ENCODE assay signal across 2 cellular contexts in the genomic region with DNA sequence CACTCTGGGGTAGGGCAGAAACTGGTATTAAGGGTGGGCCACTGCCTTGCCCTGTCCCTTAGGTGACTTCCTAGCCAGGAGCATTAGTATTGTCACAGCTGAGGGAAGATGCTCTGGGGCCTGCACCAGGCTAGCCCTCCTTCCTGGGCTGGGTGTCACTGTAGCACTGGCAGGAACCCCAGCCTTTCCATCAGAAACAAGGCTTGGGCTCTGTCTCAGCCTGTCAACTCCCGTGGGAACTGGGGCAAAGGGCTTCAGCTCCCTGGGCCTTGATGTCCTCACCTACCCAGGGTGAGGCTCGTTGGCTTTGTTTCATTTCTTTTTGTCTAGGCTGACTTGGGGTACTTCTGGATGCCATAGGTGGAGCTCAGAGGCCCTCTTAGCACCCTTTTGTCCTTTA.
TF ChIP-seq lines count a peak whose summit lies in the region.

No MANE protein-coding gene starts in this region.

TF ChIP-seq in liver, 16 proteins besides CTCF, POLR2A, EP300 and RAD21:
- TF ChIP-seq, protein P1, sequence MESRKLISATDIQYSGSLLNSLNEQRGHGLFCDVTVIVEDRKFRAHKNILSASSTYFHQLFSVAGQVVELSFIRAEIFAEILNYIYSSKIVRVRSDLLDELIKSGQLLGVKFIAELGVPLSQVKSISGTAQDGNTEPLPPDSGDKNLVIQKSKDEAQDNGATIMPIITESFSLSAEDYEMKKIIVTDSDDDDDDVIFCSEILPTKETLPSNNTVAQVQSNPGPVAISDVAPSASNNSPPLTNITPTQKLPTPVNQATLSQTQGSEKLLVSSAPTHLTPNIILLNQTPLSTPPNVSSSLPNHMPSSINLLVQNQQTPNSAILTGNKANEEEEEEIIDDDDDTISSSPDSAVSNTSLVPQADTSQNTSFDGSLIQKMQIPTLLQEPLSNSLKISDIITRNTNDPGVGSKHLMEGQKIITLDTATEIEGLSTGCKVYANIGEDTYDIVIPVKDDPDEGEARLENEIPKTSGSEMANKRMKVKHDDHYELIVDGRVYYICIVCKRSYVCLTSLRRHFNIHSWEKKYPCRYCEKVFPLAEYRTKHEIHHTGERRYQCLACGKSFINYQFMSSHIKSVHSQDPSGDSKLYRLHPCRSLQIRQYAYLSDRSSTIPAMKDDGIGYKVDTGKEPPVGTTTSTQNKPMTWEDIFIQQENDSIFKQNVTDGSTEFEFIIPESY (IDR thresholded peaks at IDR 0.05), result no peak
- TF ChIP-seq YY1 (IDR thresholded peaks at IDR 0.05), result no peak
- TF ChIP-seq JUND (IDR thresholded peaks at IDR 0.05), result no peak
- TF ChIP-seq, protein P2, sequence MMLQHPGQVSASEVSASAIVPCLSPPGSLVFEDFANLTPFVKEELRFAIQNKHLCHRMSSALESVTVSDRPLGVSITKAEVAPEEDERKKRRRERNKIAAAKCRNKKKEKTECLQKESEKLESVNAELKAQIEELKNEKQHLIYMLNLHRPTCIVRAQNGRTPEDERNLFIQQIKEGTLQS (IDR thresholded peaks at IDR 0.05), result no peak
- TF ChIP-seq HNF4G (IDR thresholded peaks at IDR 0.05), result no peak
- TF ChIP-seq FOXA1 (IDR thresholded peaks at IDR 0.05), result no peak
- no peak for TF ChIP-seq FOXA2 (IDR thresholded peaks at IDR 0.05)
- TF ChIP-seq EGR1 (IDR thresholded peaks at IDR 0.05; ENCODE audit: low read depth in 2 of 2), result no peak
- TF ChIP-seq HNF4A (conservative IDR thresholded peaks at IDR 0.05), result no peak
- TF ChIP-seq, protein P3, sequence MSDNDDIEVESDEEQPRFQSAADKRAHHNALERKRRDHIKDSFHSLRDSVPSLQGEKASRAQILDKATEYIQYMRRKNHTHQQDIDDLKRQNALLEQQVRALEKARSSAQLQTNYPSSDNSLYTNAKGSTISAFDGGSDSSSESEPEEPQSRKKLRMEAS (IDR thresholded peaks at IDR 0.05), result no peak
- no peak for TF ChIP-seq GABPA (IDR thresholded peaks at IDR 0.05 in 1 of 2, conservative IDR thresholded peaks at IDR 0.05 in 1 of 2)
- no peak for TF ChIP-seq TAF1 (conservative IDR thresholded peaks at IDR 0.05)
- no peak for TF ChIP-seq SP1 (IDR thresholded peaks at IDR 0.05)
- no peak for TF ChIP-seq NR2F2 (IDR thresholded peaks at IDR 0.05)
- TF ChIP-seq, protein P4, sequence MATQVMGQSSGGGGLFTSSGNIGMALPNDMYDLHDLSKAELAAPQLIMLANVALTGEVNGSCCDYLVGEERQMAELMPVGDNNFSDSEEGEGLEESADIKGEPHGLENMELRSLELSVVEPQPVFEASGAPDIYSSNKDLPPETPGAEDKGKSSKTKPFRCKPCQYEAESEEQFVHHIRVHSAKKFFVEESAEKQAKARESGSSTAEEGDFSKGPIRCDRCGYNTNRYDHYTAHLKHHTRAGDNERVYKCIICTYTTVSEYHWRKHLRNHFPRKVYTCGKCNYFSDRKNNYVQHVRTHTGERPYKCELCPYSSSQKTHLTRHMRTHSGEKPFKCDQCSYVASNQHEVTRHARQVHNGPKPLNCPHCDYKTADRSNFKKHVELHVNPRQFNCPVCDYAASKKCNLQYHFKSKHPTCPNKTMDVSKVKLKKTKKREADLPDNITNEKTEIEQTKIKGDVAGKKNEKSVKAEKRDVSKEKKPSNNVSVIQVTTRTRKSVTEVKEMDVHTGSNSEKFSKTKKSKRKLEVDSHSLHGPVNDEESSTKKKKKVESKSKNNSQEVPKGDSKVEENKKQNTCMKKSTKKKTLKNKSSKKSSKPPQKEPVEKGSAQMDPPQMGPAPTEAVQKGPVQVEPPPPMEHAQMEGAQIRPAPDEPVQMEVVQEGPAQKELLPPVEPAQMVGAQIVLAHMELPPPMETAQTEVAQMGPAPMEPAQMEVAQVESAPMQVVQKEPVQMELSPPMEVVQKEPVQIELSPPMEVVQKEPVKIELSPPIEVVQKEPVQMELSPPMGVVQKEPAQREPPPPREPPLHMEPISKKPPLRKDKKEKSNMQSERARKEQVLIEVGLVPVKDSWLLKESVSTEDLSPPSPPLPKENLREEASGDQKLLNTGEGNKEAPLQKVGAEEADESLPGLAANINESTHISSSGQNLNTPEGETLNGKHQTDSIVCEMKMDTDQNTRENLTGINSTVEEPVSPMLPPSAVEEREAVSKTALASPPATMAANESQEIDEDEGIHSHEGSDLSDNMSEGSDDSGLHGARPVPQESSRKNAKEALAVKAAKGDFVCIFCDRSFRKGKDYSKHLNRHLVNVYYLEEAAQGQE (IDR thresholded peaks at IDR 0.05), result no peak

TF ChIP-seq in HepG2, 621 proteins besides CTCF, POLR2A, EP300 and RAD21:
- TF ChIP-seq MAFF (IDR thresholded peaks at IDR 0.05; ENCODE audit: low read depth, low read length) (no peak), AGO2 (optimal IDR thresholded peaks at IDR 0.05; ENCODE audit: low read depth, low read length) (no peak), ZNF775 (CRISPR knock-in tag; IDR thresholded peaks at IDR 0.05; ENCODE audit: borderline replicate concordance) (no peak), ZNF790 (CRISPR knock-in tag; IDR thresholded peaks at IDR 0.05; ENCODE audit: borderline replicate concordance) (no peak), ZNF557 (CRISPR knock-in tag; IDR thresholded peaks at IDR 0.05) (no peak), TOPORS (CRISPR knock-in tag; IDR thresholded peaks at IDR 0.05) (no peak)
- TF ChIP-seq, protein P5, sequence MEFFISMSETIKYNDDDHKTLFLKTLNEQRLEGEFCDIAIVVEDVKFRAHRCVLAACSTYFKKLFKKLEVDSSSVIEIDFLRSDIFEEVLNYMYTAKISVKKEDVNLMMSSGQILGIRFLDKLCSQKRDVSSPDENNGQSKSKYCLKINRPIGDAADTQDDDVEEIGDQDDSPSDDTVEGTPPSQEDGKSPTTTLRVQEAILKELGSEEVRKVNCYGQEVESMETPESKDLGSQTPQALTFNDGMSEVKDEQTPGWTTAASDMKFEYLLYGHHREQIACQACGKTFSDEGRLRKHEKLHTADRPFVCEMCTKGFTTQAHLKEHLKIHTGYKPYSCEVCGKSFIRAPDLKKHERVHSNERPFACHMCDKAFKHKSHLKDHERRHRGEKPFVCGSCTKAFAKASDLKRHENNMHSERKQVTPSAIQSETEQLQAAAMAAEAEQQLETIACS (CRISPR knock-in tag; IDR thresholded peaks at IDR 0.05), result no peak
- TF ChIP-seq, protein P6, sequence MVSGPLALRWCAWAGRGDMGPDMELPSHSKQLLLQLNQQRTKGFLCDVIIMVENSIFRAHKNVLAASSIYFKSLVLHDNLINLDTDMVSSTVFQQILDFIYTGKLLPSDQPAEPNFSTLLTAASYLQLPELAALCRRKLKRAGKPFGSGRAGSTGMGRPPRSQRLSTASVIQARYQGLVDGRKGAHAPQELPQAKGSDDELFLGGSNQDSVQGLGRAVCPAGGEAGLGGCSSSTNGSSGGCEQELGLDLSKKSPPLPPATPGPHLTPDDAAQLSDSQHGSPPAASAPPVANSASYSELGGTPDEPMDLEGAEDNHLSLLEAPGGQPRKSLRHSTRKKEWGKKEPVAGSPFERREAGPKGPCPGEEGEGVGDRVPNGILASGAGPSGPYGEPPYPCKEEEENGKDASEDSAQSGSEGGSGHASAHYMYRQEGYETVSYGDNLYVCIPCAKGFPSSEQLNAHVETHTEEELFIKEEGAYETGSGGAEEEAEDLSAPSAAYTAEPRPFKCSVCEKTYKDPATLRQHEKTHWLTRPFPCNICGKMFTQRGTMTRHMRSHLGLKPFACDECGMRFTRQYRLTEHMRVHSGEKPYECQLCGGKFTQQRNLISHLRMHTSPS (CRISPR knock-in tag; IDR thresholded peaks at IDR 0.05; ENCODE audit: low read depth), result no peak
- TF ChIP-seq, protein P7, sequence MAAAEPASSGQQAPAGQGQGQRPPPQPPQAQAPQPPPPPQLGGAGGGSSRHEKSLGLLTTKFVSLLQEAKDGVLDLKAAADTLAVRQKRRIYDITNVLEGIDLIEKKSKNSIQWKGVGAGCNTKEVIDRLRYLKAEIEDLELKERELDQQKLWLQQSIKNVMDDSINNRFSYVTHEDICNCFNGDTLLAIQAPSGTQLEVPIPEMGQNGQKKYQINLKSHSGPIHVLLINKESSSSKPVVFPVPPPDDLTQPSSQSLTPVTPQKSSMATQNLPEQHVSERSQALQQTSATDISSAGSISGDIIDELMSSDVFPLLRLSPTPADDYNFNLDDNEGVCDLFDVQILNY (CRISPR knock-in tag; conservative IDR thresholded peaks at IDR 0.05), result no peak
TF ChIP-seq in HepG2: peak in this region for 0.
